ENCODE assay signal across 8 cellular contexts in the genomic region with DNA sequence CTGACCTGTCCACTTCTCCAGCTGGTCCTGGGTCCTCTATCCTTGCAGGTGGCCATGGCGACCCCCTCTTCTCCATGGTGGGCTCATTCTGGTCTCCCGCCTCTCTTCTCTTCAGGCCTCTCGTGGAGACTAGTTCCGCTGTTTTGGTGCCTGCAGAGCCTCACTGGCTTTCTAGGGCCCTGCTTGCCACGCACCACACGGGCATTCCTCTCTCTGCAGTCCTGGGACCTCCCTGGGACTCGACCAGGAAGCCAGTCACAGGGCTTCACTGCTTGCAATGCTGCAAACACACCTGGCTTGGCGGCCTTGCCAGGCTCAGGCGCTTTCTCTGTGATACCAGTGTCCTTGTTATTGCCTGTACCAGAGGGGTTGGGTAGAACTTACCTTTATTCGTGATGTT. TPM values are rescaled to one million over a fixed set of nuclear protein-coding genes. Genes with fewer than 3 reads are reported as not detected.
"Had no signal": no experiment of that assay in that cellular context is flagged by ENCODE, and none has a peak within 500 bp of the region (broad histone marks: within the 10 kb centered on the region; RNA-seq: fewer than 3 reads in every experiment).

No MANE protein-coding gene starts in this region.

- H3K27ac ChIP-seq: GM23248, HL-60 had no signal

- H2AFZ ChIP-seq: GM23248 had no signal

- H3K36me3 ChIP-seq: HAP-1 had no signal

- H3K9me3 ChIP-seq: HAP-1 had no signal

- DNase-seq: GM23248, GOT3, H7, HFFc6 had no signal

- H3K4me3 ChIP-seq: GM23248, HAP-1 had no signal

- H3K4me1 ChIP-seq: HAP-1 had no signal

- H3K9ac ChIP-seq: GM23248 had no signal

RNA-seq across cellular contexts. Expression of a gene that starts 9.1 kb away (rescaled TPM):
- total RNA-seq: GM23248, H7, HFFc6, HT1080 had no signal
- polyA plus RNA-seq: GM23248, IgD-negative memory B cell had no signal
